ENCODE assay signal across 11 cellular contexts in genomic region chr10:16799621-16800020, GRCh38. TPM values are rescaled to one million over a fixed set of nuclear protein-coding genes. Genes with fewer than 3 reads are reported as not detected.
DNase-seq lines count a peak whose midpoint lies in the region; ATAC-seq, FAIRE-seq and TF ChIP-seq lines count a peak whose summit lies in the region.
"Had no signal": no experiment of that assay in that cellular context is flagged by ENCODE, and none has a peak within 500 bp of the region (broad histone marks: within the 10 kb centered on the region; RNA-seq: fewer than 3 reads in every experiment).

No MANE protein-coding gene starts in this region.

- H3K4me1 ChIP-seq in colonic mucosa: no peaks in the 10 kb centered on the region
- H3K4me1 ChIP-seq in small intestine (ENCODE audit: control insufficient read depth in 2 of 2, insufficient read depth in 1 of 2, low read depth in 1 of 2, low read length in 1 of 2): no peaks in the 10 kb centered on the region

- FAIRE-seq in small intestine (lab: Jason Lieb, UNC): no peak

- H3K4me3 ChIP-seq in colonic mucosa: no peak overlapping the region
- H3K4me3 ChIP-seq in small intestine (ENCODE audit: low read depth in 1 of 2, low read length in 2 of 2): no peak overlapping the region

- H3K27me3 ChIP-seq in colonic mucosa (no peaks in the 10 kb centered on the region), small intestine (ENCODE audit: control insufficient read depth in 2 of 2, insufficient read depth in 2 of 2, low read length in 2 of 2) (no peaks in the 10 kb centered on the region)

- ATAC-seq in GM18520 (IDR thresholded peaks at IDR 0.05; ENCODE audit: unreplicated experiment) (peak; percentile 72), GM19468 (IDR thresholded peaks at IDR 0.05; ENCODE audit: extremely low read depth, unreplicated experiment) (peak; percentile 35), HG03045 (IDR thresholded peaks at IDR 0.05; ENCODE audit: unreplicated experiment) (peak; percentile 85), sciatic nerve (no peak)

- POLR2A ChIA-PET in RWPE1 (lab: Yijun Ruan, JAX; ENCODE audit: low non-redundant PET): no interaction called here

- TF ChIP-seq CTCF in colonic mucosa (IDR thresholded peaks at IDR 0.05) (no peak), RWPE1 (conservative IDR thresholded peaks at IDR 0.05; ENCODE audit: low read depth) (no peak)

- intact Hi-C loops in colonic mucosa (cut with DNase I) (no loop called here), sciatic nerve (cut with DNase I) (no loop called here)

- CTCF ChIA-PET in RWPE1 (lab: Yijun Ruan, JAX): no interaction called here

- H3K9ac ChIP-seq in colonic mucosa (ENCODE audit: low read depth in 2 of 2, low read length in 2 of 2): no peak overlapping the region

- H3K9me3 ChIP-seq in colonic mucosa: no peaks in the 10 kb centered on the region
- no peaks in the 10 kb centered on the region for H3K9me3 ChIP-seq in small intestine (ENCODE audit: control insufficient read depth, low read depth)

- peak; percentile 37 for DNase-seq in dermis blood vessel endothelial cell
- DNase-seq in colonic mucosa: no peak
- DNase-seq in RWPE1 (ENCODE audit: low spot score): no peak
- no peak for DNase-seq in sciatic nerve (ENCODE audit: low spot score)
- no peak for DNase-seq in small intestine
- DNase-seq: anterior cingulate cortex, NCI-H524, T-helper 9 cell had no signal

- 74 to 92% (median 90%) methylated on average over 8 of the region's 8 CpGs for WGBS in small intestine, 3 donors

- H3K36me3 ChIP-seq in colonic mucosa: no peaks in the 10 kb centered on the region
- H3K36me3 ChIP-seq in small intestine (ENCODE audit: control insufficient read depth in 2 of 2, insufficient read depth in 2 of 2, low read length in 2 of 2): no peaks in the 10 kb centered on the region

- no peak overlapping the region for H3K27ac ChIP-seq in colonic mucosa
- H3K27ac ChIP-seq in RWPE1: no peak overlapping the region
- no peak overlapping the region for H3K27ac ChIP-seq in small intestine (ENCODE audit: low read depth in 1 of 2, low read length in 1 of 2)

RNA-seq across cellular contexts. Expression of gene RSU1, which starts 17.6 kb away (rescaled TPM):
- total RNA-seq in dermis blood vessel endothelial cell (63.3 and 83.7 TPM in 2 replicates), colonic mucosa (10 to 100 TPM; 44.3 to 82.9 TPM), sciatic nerve (83.6 TPM)
- 10 to 100 TPM; 19.2 to 37.0 (median 21.5) TPM for polyA plus RNA-seq in small intestine
